Comparison of ENCODE assay signal across 11 cellular contexts in the genomic region with DNA sequence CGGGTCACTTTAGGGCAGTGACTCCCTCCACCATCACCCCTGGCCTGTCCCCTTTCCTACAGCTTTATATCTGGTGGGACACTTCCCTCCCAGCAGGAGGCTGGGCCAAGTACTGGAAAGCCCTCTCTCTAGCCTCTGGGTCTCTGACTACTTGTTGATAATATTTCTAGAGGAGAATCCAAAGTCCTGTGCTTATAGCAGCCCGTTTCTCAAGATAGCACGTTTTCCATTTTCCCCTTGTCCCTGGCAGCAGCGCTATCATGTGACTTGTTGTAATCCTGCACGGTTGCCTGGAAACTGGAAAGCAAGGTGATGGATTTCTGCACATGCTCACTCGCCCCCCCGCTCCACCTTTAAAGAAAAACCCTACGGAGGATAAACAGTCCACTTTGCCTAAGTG. TPM values are rescaled to one million over a fixed set of nuclear protein-coding genes. Genes with fewer than 3 reads are reported as not detected.
DNase-seq lines count a peak whose midpoint lies in the region; ATAC-seq, FAIRE-seq and TF ChIP-seq lines count a peak whose summit lies in the region.
"Had no signal": no experiment of that assay in that cellular context is flagged by ENCODE, and none has a peak within 500 bp of the region (broad histone marks: within the 10 kb centered on the region; RNA-seq: fewer than 3 reads in every experiment).

No MANE protein-coding gene starts in this region.

- H3K27me3 Mint-ChIP-seq in nephron (ENCODE audit: low read depth) = peaks cover 4% of the 10 kb centered on the region

- peaks cover 14% of the 10 kb centered on the region for H3K4me1 Mint-ChIP-seq in nephron

- peak overlapping the region; percentile 10 to 66 (median 57) for H3K4me3 Mint-ChIP-seq in nephron

- no peaks in the 10 kb centered on the region for H3K9me3 Mint-ChIP-seq in nephron

- no peak for ATAC-seq in GM18517 (IDR thresholded peaks at IDR 0.05; ENCODE audit: unreplicated experiment)
- no peak for ATAC-seq in GM19463 (IDR thresholded peaks at IDR 0.05; ENCODE audit: unreplicated experiment)
- no peak for ATAC-seq in GM21360 (IDR thresholded peaks at IDR 0.05; ENCODE audit: unreplicated experiment)

- no peak for FAIRE-seq in D721Med (lab: Jason Lieb, UNC)

- H3K36me3 Mint-ChIP-seq in nephron (ENCODE audit: low read depth) = no peaks in the 10 kb centered on the region

- TF ChIP-seq CTCF in D721Med (IDR thresholded peaks at IDR 0.05; ENCODE audit: insufficient read depth, missing control alignments) (no peak), nephron (IDR thresholded peaks at IDR 0.05; ENCODE audit: unreplicated experiment in 3 of 3) (no peak)

- peak; percentile 63 for DNase-seq in D721Med (ENCODE audit: insufficient read length, low spot score)
- peak; percentile 85 for DNase-seq in NCI-H2227 (lab: John Stamatoyannopoulos, UW; ENCODE audit: unreplicated experiment)
- DNase-seq in dermis blood vessel endothelial cell = peak; percentile 41
- DNase-seq in activated naive CD4-positive, alpha-beta T cell treated with Interleukin-2 at 50 U/mL for 16 hours = no peak
- DNase-seq: activated CD4-positive, CD25-positive, alpha-beta regulatory T cell treated with anti-CD3 and anti-CD28 coated beads, Interleukin-2, amount 50 U/mL, for 72 hours; NCI-H226; stimulated activated CD4-positive, alpha-beta T cell treated with anti-CD3 and anti-CD28 coated beads, Interleukin-4, amount 100 ng/mL, for 1 hour had no signal

- peak overlapping the region; percentile 72 to 87 (median 79) for H3K27ac Mint-ChIP-seq in nephron

RNA-seq across cellular contexts. Expression of a gene that starts 3.3 kb away (rescaled TPM):
- 3.1 and 3.6 TPM in 2 replicates for total RNA-seq in dermis blood vessel endothelial cell
